Comparison of ENCODE assay signal across 10 cellular contexts in genomic region chr18:63848159-63848558, GRCh38. TPM values are rescaled to one million over a fixed set of nuclear protein-coding genes. Genes with fewer than 3 reads are reported as not detected.
DNase-seq lines count a peak whose midpoint lies in the region; ATAC-seq and TF ChIP-seq lines count a peak whose summit lies in the region.
"Had no signal": no experiment of that assay in that cellular context is flagged by ENCODE, and none has a peak within 500 bp of the region (broad histone marks: within the 10 kb centered on the region; RNA-seq: fewer than 3 reads in every experiment).

No MANE protein-coding gene starts in this region.

- ATAC-seq in GM19463 (IDR thresholded peaks at IDR 0.05; ENCODE audit: unreplicated experiment), result peak; percentile 39
- peak; percentile 78 for ATAC-seq in SK-N-SH treated with all-trans-retinoic acid at 6 μM for 48 hours
- no peak for ATAC-seq in HG03520 (IDR thresholded peaks at IDR 0.05; ENCODE audit: unreplicated experiment)

- DNase-seq in DMS114 treated with DMSO at 0.1 percent for 48 hours (lab: John Stamatoyannopoulos, UW; ENCODE audit: unreplicated experiment), result peak; percentile 23
- DNase-seq in M059J (ENCODE audit: low read depth), result peak; percentile 76
- DNase-seq in globus pallidus (ENCODE audit: low spot score), result peak; percentile 29
- DNase-seq in superior temporal gyrus (ENCODE audit: extremely low spot score), result peak; percentile 71
- no peak for DNase-seq in T-helper 9 cell

TF ChIP-seq in SK-N-SH treated with all-trans-retinoic acid at 6 μM for 48 hours, 23 proteins besides CTCF, POLR2A, EP300 and RAD21:
- TF ChIP-seq CREB5 (CRISPR knock-in tag; IDR thresholded peaks at IDR 0.05; ENCODE audit: low read depth) (no peak), POU6F1 (CRISPR knock-in tag; IDR thresholded peaks at IDR 0.05; ENCODE audit: borderline replicate concordance, low read depth) (no peak), CSRNP3 (CRISPR knock-in tag; IDR thresholded peaks at IDR 0.05) (no peak), ZFP3 (CRISPR knock-in tag; IDR thresholded peaks at IDR 0.05) (no peak), RARB (CRISPR knock-in tag; IDR thresholded peaks at IDR 0.05) (no peak), ZNF8 (CRISPR knock-in tag; IDR thresholded peaks at IDR 0.05) (no peak), TCF4 (CRISPR knock-in tag; IDR thresholded peaks at IDR 0.05; ENCODE audit: borderline replicate concordance) (no peak), BACH2 (CRISPR knock-in tag; IDR thresholded peaks at IDR 0.05; ENCODE audit: borderline replicate concordance) (no peak), ZC3H10 (CRISPR knock-in tag; IDR thresholded peaks at IDR 0.05) (no peak), ZNF565 (CRISPR knock-in tag; conservative IDR thresholded peaks at IDR 0.05; ENCODE audit: low read depth) (no peak), PPARA (CRISPR knock-in tag; IDR thresholded peaks at IDR 0.05; ENCODE audit: borderline replicate concordance) (no peak), ARNTL (CRISPR knock-in tag; IDR thresholded peaks at IDR 0.05; ENCODE audit: borderline replicate concordance, low read depth) (no peak), OSR1 (CRISPR knock-in tag; IDR thresholded peaks at IDR 0.05) (no peak), TSHZ2 (CRISPR knock-in tag; IDR thresholded peaks at IDR 0.05) (no peak), TOX (CRISPR knock-in tag; IDR thresholded peaks at IDR 0.05; ENCODE audit: borderline replicate concordance) (no peak)

RNA-seq across cellular contexts. Expression of gene SERPINB2, which starts 39.3 kb away (rescaled TPM):
- 24.2 and 26.6 TPM in 2 replicates for total RNA-seq in M059J (2014; rRNA removed; shearing (Covaris generic))
- total RNA-seq: natural killer cell treated with Interleukin-12 subunit alpha and Interleukin-12 subunit beta and Interleukin-15 and Interleukin-18, amount 100 ng/mL, for 72 hours; SJCRH30 had no signal

RNA-seq across cellular contexts. Expression of gene SERPINB10, which starts 59.6 kb away (rescaled TPM):
- total RNA-seq in M059J (2014; rRNA removed; shearing (Covaris generic)), result not detected in 2 replicates
- total RNA-seq: SJCRH30 had no signal
